8 cellular contexts compared by ENCODE assay signal in genomic region chr10:68231106-68231901, GRCh38. TPM values are rescaled to one million over a fixed set of nuclear protein-coding genes. Genes with fewer than 3 reads are reported as not detected.
DNase-seq lines count a peak whose midpoint lies in the region; ATAC-seq and TF ChIP-seq lines count a peak whose summit lies in the region.

No MANE protein-coding gene starts in this region.

- peak overlapping the region; percentile 78 for H3K4me3 Mint-ChIP-seq in CD8-positive, alpha-beta T cell
- H3K4me3 Mint-ChIP-seq in activated naive CD4-positive, alpha-beta T cell treated with anti-CD3 and anti-CD28 coated beads for 36 hours, result peak overlapping the region; percentile 71

- TF ChIP-seq CTCF in CD8-positive, alpha-beta T cell (IDR thresholded peaks at IDR 0.05), result no peak
- peak in 1 of 5 experiments; percentile 13 for TF ChIP-seq CTCF in transverse colon (IDR thresholded peaks at IDR 0.05)

- peaks cover 9% of the 10 kb centered on the region for H3K4me1 Mint-ChIP-seq in CD8-positive, alpha-beta T cell (ENCODE audit: low read depth)
- peaks cover 7% of the 10 kb centered on the region for H3K4me1 Mint-ChIP-seq in activated naive CD4-positive, alpha-beta T cell treated with anti-CD3 and anti-CD28 coated beads for 36 hours (ENCODE audit: low read depth)

- peak; percentile 48 for ATAC-seq in CD8-positive, alpha-beta T cell
- ATAC-seq in GM19351 (IDR thresholded peaks at IDR 0.05; ENCODE audit: unreplicated experiment), result peak; percentile 94
- ATAC-seq in HG03442 (IDR thresholded peaks at IDR 0.05; ENCODE audit: unreplicated experiment), result peak; percentile 96

- peaks cover 39% of the 10 kb centered on the region for H3K27me3 Mint-ChIP-seq in CD8-positive, alpha-beta T cell (ENCODE audit: low read depth)
- peaks cover 35% of the 10 kb centered on the region for H3K27me3 Mint-ChIP-seq in activated naive CD4-positive, alpha-beta T cell treated with anti-CD3 and anti-CD28 coated beads for 36 hours (ENCODE audit: low read depth)

- no peaks in the 10 kb centered on the region for H3K9me3 ChIP-seq in CD8-positive, alpha-beta T cell (ENCODE audit: low read length)
- H3K9me3 ChIP-seq in neuron (ENCODE audit: low read length) (no peaks in the 10 kb centered on the region), transverse colon (no peaks in the 10 kb centered on the region)

- POLR2A ChIA-PET in CD8-positive, alpha-beta T cell (lab: Charles Lee), result no interaction called here

- peak overlapping the region; percentile 100 for H2AFZ ChIP-seq in neuron (ENCODE audit: low read depth, low read length)

- in situ Hi-C loops in transverse colon (cut with MboI; ENCODE audit: low pct_ligation_motif_present in 1 of 4, low pct_unique_long_range_greater_than_20kb in 1 of 4, low sequenced_read_pairs in 3 of 4), result no loop called here

- peak; percentile 21 for TF ChIP-seq POLR2A in transverse colon (IDR thresholded peaks at IDR 0.05)

- H3K27ac ChIP-seq in CD8-positive, alpha-beta T cell (ENCODE audit: low read depth, low read length), result no peak overlapping the region
- peak overlapping the region; percentile 69 to 85 (median 78) for H3K27ac ChIP-seq in transverse colon

- no peaks in the 10 kb centered on the region for H3K9me3 Mint-ChIP-seq in CD8-positive, alpha-beta T cell
- no peaks in the 10 kb centered on the region for H3K9me3 Mint-ChIP-seq in activated naive CD4-positive, alpha-beta T cell treated with anti-CD3 and anti-CD28 coated beads for 36 hours

- 0% methylated on average over 3 to 57 of the region's 83 CpGs for WGBS in transverse colon (ENCODE audit: low coverage in 1 of 2), 2 donors

- TF ChIP-seq EP300 in transverse colon (IDR thresholded peaks at IDR 0.05; ENCODE audit: low read depth), result no peak

- H3K4me1 ChIP-seq in CD8-positive, alpha-beta T cell (ENCODE audit: insufficient read depth, low read length), result peaks cover 5% of the 10 kb centered on the region
- H3K4me1 ChIP-seq in neuron (ENCODE audit: insufficient read depth, low read length), result peaks cover 12% of the 10 kb centered on the region
- H3K4me1 ChIP-seq in transverse colon, result peaks cover 5 to 12% (median 7%) of the 10 kb centered on the region in 4 donors

- intact Hi-C loops in CD8-positive, alpha-beta T cell (cut with DNase I, micrococcal nuclease), result loop anchor here in 1 of 2 experiments (2.0 kb wide), 1 partner anchor 103 kb away; no protein-coding TSS in a partner anchor
- intact Hi-C loops in activated naive CD4-positive, alpha-beta T cell treated with anti-CD3 and anti-CD28 coated beads for 36 hours (cut with micrococcal nuclease), result loop anchor here (1.0 to 5.0 kb wide), 2 partner anchors 71 to 101 kb away; partner anchors contain the start of genes HNRNPH3 and PBLD
- intact Hi-C loops in transverse colon (cut with DNase I; ENCODE audit: low total_unique reads), result no loop called here

- H3K36me3 Mint-ChIP-seq in CD8-positive, alpha-beta T cell, result no peaks in the 10 kb centered on the region
- no peaks in the 10 kb centered on the region for H3K36me3 Mint-ChIP-seq in activated naive CD4-positive, alpha-beta T cell treated with anti-CD3 and anti-CD28 coated beads for 36 hours (ENCODE audit: low read depth)

- H3K27ac Mint-ChIP-seq in CD8-positive, alpha-beta T cell, result no peak overlapping the region
- no peak overlapping the region for H3K27ac Mint-ChIP-seq in activated naive CD4-positive, alpha-beta T cell treated with anti-CD3 and anti-CD28 coated beads for 36 hours

- peak in 5 of 7 experiments; percentile 1 to 51 (median 13) for DNase-seq in CD8-positive, alpha-beta T cell
- peak; percentile 25 for DNase-seq in NCI-H748 treated with DMSO at 0.1 percent for 48 hours (lab: John Stamatoyannopoulos, UW)
- peak; percentile 38 for DNase-seq in activated naive CD4-positive, alpha-beta T cell treated with anti-CD3 and anti-CD28 coated beads for 36 hours
- peak; percentile 74 for DNase-seq in glomerular visceral epithelial cell (ENCODE audit: extremely low spot score)
- peak; percentile 67 for DNase-seq in transverse colon

- H3K27me3 ChIP-seq in CD8-positive, alpha-beta T cell (ENCODE audit: insufficient read depth, low read length), result peaks cover 7% of the 10 kb centered on the region
- H3K27me3 ChIP-seq in neuron (ENCODE audit: insufficient read depth, low read length), result peaks cover 2% of the 10 kb centered on the region
- H3K27me3 ChIP-seq in transverse colon, result peaks cover 6% of the 10 kb centered on the region

- CTCF ChIA-PET in CD8-positive, alpha-beta T cell (lab: Charles Lee), result interaction anchor here (0.6 to 0.8 kb wide), 2 partner anchors 375 to 1232 kb away, joined by 3 read pairs; no protein-coding TSS in a partner anchor
- CTCF ChIA-PET in activated naive CD4-positive, alpha-beta T cell treated with anti-CD3 and anti-CD28 coated beads for 36 hours (lab: Charles Lee), result interaction anchor here (0.6 to 1.7 kb wide), 9 partner anchors 10 to 256 kb away, joined by 3 to 7 read pairs (median 4); no protein-coding TSS in a partner anchor

- H3K4me3 ChIP-seq in CD8-positive, alpha-beta T cell (ENCODE audit: low read depth, low read length), result peak overlapping the region; percentile 65
- H3K4me3 ChIP-seq in neuron (ENCODE audit: low read length), result peak overlapping the region; percentile 84
- peak overlapping the region; percentile 51 to 68 (median 56) for H3K4me3 ChIP-seq in transverse colon

- H3K36me3 ChIP-seq in CD8-positive, alpha-beta T cell (ENCODE audit: insufficient read depth, low read length), result no peaks in the 10 kb centered on the region
- no peaks in the 10 kb centered on the region for H3K36me3 ChIP-seq in neuron (ENCODE audit: insufficient read depth, low read length)
- no peaks in the 10 kb centered on the region for H3K36me3 ChIP-seq in transverse colon

RNA-seq across cellular contexts. Expression of gene ATOH7, which starts 0.6 kb away (rescaled TPM):
- not detected for total RNA-seq in CD8-positive, alpha-beta T cell
- total RNA-seq in activated naive CD4-positive, alpha-beta T cell treated with anti-CD3 and anti-CD28 coated beads for 36 hours, result not detected
- under 1 TPM in 2 of 4 donors, not detected in 2; 0.27 to 0.79 TPM for total RNA-seq in transverse colon

Comparison
In these comparisons a context has a peak if more than half of its experiments do, and no peak if none do; other contexts are left out.
1. DNase-seq: peak in every context shown above with its lines; median percentile 74 in glomerular visceral epithelial cell; 67 in transverse colon; 38 in activated naive CD4-positive, alpha-beta T cell treated with anti-CD3 and anti-CD28 coated beads for 36 hours; 25 in NCI-H748 treated with DMSO at 0.1 percent for 48 hours; 13 in CD8-positive, alpha-beta T cell.